ENCODE assay signal across 2 cellular contexts in the genomic region with DNA sequence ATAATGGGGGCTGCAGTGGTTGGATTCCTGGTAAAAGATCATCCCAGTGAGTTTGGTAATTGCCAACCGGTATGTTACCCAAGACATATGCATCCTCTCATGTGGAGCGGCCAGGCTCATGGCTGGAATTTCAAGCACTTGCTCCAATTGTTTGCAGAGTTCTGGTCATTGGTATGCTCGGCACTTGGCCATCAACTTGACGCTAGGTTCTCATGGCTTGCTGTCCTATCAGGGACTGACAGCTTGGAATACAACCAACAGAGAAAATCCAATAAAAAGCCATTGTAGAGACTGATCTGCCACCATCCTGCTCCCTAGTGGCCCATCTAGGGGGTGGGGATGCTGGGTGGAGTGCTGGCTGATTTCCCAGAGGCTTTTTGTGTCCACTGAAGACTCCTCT.
TF ChIP-seq lines count a peak whose summit lies in the region.

No MANE protein-coding gene starts in this region.

TF ChIP-seq in GM23338, 12 proteins besides CTCF, POLR2A, EP300 and RAD21:
- TF ChIP-seq EZH2phosphoT487 (IDR thresholded peaks at IDR 0.05; ENCODE audit: unreplicated experiment) (no peak), EZH2 (IDR thresholded peaks at IDR 0.05; ENCODE audit: low read depth, unreplicated experiment) (no peak), JUNB (IDR thresholded peaks at IDR 0.05; ENCODE audit: unreplicated experiment) (no peak), ZNF114 (CRISPR knock-in tag; IDR thresholded peaks at IDR 0.05) (no peak), NANOG (IDR thresholded peaks at IDR 0.05; ENCODE audit: borderline replicate concordance) (no peak)

TF ChIP-seq in GM12891, 5 proteins besides CTCF, POLR2A, EP300 and RAD21:
- TF ChIP-seq SPI1 (IDR thresholded peaks at IDR 0.05; ENCODE audit: low read depth, low read length) (no peak), PAX5 (IDR thresholded peaks at IDR 0.05; ENCODE audit: insufficient read depth, low read length, severe bottlenecking) (no peak), TAF1 (IDR thresholded peaks at IDR 0.05; ENCODE audit: low read depth, low read length) (no peak), POU2F2 (IDR thresholded peaks at IDR 0.05; ENCODE audit: low read depth, low read length) (no peak), POLR2AphosphoS5 (IDR thresholded peaks at IDR 0.05; ENCODE audit: low read depth, low read length) (no peak)
